In genomic region chr3:81816473-81817260, GRCh38 we compare ENCODE assay signal across 1 cellular context.
TF ChIP-seq lines count a peak whose summit lies in the region.

No MANE protein-coding gene starts in this region.

TF ChIP-seq in GM12878, 131 proteins besides CTCF, POLR2A, EP300 and RAD21 (continued from another document):
- TF ChIP-seq RCOR1 (conservative IDR thresholded peaks at IDR 0.05; ENCODE audit: low read depth, low read length) (peak; percentile 83; the same call in 1 of the 2 replicates), SMARCA5 (IDR thresholded peaks at IDR 0.05) (no peak), CHD1 (IDR thresholded peaks at IDR 0.05; ENCODE audit: low read depth, low read length) (no peak), MTA3 (IDR thresholded peaks at IDR 0.05; ENCODE audit: borderline replicate concordance, low read length) (peak; percentile 91; the same call in 1 of the 2 replicates), MYB (IDR thresholded peaks at IDR 0.05; ENCODE audit: borderline replicate concordance, low read depth, low read length) (peak; percentile 88), ZNF592 (IDR thresholded peaks at IDR 0.05) (no peak), WRNIP1 (IDR thresholded peaks at IDR 0.05; ENCODE audit: borderline replicate concordance, low read depth, low read length) (no peak), E2F4 (IDR thresholded peaks at IDR 0.05; ENCODE audit: low read depth, low read length) (no peak), RFX5 (IDR thresholded peaks at IDR 0.05; ENCODE audit: low read depth, low read length) (no peak)
